ENCODE assay signal across 14 cellular contexts in the genomic region with DNA sequence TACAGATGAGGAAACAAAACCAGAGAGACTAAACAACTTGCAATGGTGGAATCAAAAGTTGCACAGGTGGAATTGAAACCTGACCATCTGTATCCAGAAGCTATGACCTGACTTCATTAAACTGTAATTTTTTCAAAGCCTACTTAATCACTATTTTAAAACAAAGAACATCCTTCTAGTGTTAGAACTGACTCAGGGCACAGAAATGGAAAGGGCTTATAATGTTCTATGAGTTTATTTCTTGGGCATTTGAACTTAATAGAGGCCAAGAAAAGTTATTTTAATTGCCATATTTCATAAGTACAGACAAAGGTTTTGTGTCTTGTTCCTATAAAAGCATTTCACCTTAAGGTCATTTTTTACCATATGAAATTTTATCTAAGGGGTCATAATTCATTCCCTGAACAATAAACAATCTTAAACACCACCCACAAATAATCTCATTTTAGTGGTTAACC. TPM values are rescaled to one million over a fixed set of nuclear protein-coding genes. Genes with fewer than 3 reads are reported as not detected.
DNase-seq lines count a peak whose midpoint lies in the region; ATAC-seq and TF ChIP-seq lines count a peak whose summit lies in the region.
"Had no signal": no experiment of that assay in that cellular context is flagged by ENCODE, and none has a peak within 500 bp of the region (broad histone marks: within the 10 kb centered on the region; RNA-seq: fewer than 3 reads in every experiment).

No MANE protein-coding gene starts in this region.

- peak; percentile 49 for ATAC-seq in HG02678 (IDR thresholded peaks at IDR 0.05; ENCODE audit: unreplicated experiment)
- ATAC-seq: left lung, upper lobe of right lung had no signal

- dilution Hi-C loops in mammary epithelial cell (cut with HindIII; ENCODE audit: low sequenced_read_pairs) = no loop called here

- in situ Hi-C loops in mammary epithelial cell (cut with MboI; ENCODE audit: low sequenced_read_pairs in 2 of 2) = no loop called here

- H3K27ac Mint-ChIP-seq in neural progenitor cell = no peak overlapping the region
- H3K27ac Mint-ChIP-seq: dendritic cell treated with granulocyte-macrophage colony-stimulating factor and Interleukin-4, amounts not matched to agents 40 ng/mL and 50 ng/mL, for 4 days had no signal

- H3K4me3 Mint-ChIP-seq in neural progenitor cell = no peak overlapping the region
- H3K4me3 Mint-ChIP-seq: dendritic cell treated with granulocyte-macrophage colony-stimulating factor and Interleukin-4, amounts not matched to agents 40 ng/mL and 50 ng/mL, for 4 days had no signal

- BruUV-seq in mammary epithelial cell (replicated peaks; lab: Mats Ljungman, UMichigan) = no TSS peak

- H3K9ac ChIP-seq in mammary epithelial cell (ENCODE audit: insufficient read depth, low read length) (no peak overlapping the region), neural progenitor cell (no peak overlapping the region)

- peak overlapping the region in 1 of 3 experiments; percentile 15 for H3K4me3 ChIP-seq in mammary epithelial cell (replicated peaks in 1 of 3; ENCODE audit: insufficient read depth in 1 of 3, low read depth in 2 of 3, low read length in 3 of 3)
- no peak overlapping the region for H3K4me3 ChIP-seq in neural progenitor cell
- H3K4me3 ChIP-seq: left lung, upper lobe of right lung had no signal

- H3K79me2 ChIP-seq in mammary epithelial cell (ENCODE audit: insufficient read depth, low read length) (peaks cover 100% of the 10 kb centered on the region), neural progenitor cell (ENCODE audit: low read depth) (peaks cover 100% of the 10 kb centered on the region)

- H3K4me1 Mint-ChIP-seq in neural progenitor cell = peaks cover 24% of the 10 kb centered on the region

- H3K9me3 ChIP-seq in mammary epithelial cell (replicated peaks; ENCODE audit: insufficient read depth, low read length) = no peaks in the 10 kb centered on the region
- no peaks in the 10 kb centered on the region for H3K9me3 ChIP-seq in neural progenitor cell (ENCODE audit: low read depth)
- H3K9me3 ChIP-seq: left lung, neutrophil, upper lobe of right lung had no signal

- H3K36me3 Mint-ChIP-seq in neural progenitor cell = peaks cover 31% of the 10 kb centered on the region

- H4K20me1 ChIP-seq in mammary epithelial cell (ENCODE audit: insufficient read depth, low read length) (peaks cover 26% of the 10 kb centered on the region), neural progenitor cell (ENCODE audit: low read depth) (peaks cover 48% of the 10 kb centered on the region)

- H3K4me1 ChIP-seq in mammary epithelial cell (ENCODE audit: insufficient read depth, low read length) (peaks cover 49% of the 10 kb centered on the region), neural progenitor cell (peaks cover 54% of the 10 kb centered on the region)

- H2AFZ ChIP-seq in mammary epithelial cell (ENCODE audit: low read depth, low read length) (no peak overlapping the region), neural progenitor cell (replicated peaks) (no peak overlapping the region)

- peak overlapping the region; percentile 94 for H3K4me2 ChIP-seq in mammary epithelial cell (ENCODE audit: insufficient read depth, low read depth, low read length)
- H3K4me2 ChIP-seq in neural progenitor cell = peak overlapping the region; percentile 81

- CTCF ChIA-PET in mammary epithelial cell (lab: Charles Lee; ENCODE audit: low non-redundant PET) = no interaction called here

- H3K27me3 Mint-ChIP-seq in neural progenitor cell (ENCODE audit: insufficient read depth, low read depth) = peaks cover 3% of the 10 kb centered on the region
- H3K27me3 Mint-ChIP-seq: dendritic cell treated with granulocyte-macrophage colony-stimulating factor and Interleukin-4, amounts not matched to agents 40 ng/mL and 50 ng/mL, for 4 days had no signal

- intact Hi-C loops in mammary epithelial cell (cut with micrococcal nuclease) = no loop called here

- H3K36me3 ChIP-seq in mammary epithelial cell (ENCODE audit: insufficient read depth, low read length) = peaks cover 8% of the 10 kb centered on the region
- no peaks in the 10 kb centered on the region for H3K36me3 ChIP-seq in neural progenitor cell
- H3K36me3 ChIP-seq: left lung, neutrophil, upper lobe of right lung had no signal

- peaks cover 29% of the 10 kb centered on the region for H3F3A ChIP-seq in neural progenitor cell (ENCODE audit: low read depth)

- no peaks in the 10 kb centered on the region for H3K27me3 ChIP-seq in mammary epithelial cell (ENCODE audit: insufficient read depth, low read length)
- H3K27me3 ChIP-seq in neural progenitor cell = no peaks in the 10 kb centered on the region
- H3K27me3 ChIP-seq: left lung, neutrophil, upper lobe of right lung had no signal

- no peak for TF ChIP-seq CTCF in mammary epithelial cell (conservative IDR thresholded peaks at IDR 0.05 in 1 of 2, IDR thresholded peaks at IDR 0.05 in 1 of 2; ENCODE audit: extremely low read depth in 1 of 2, insufficient read depth in 1 of 2, low read depth in 1 of 2, low read length in 2 of 2)
- no peak for TF ChIP-seq CTCF in neural progenitor cell (IDR thresholded peaks at IDR 0.05)

- H3K9me3 Mint-ChIP-seq in neural progenitor cell = peaks cover 27% of the 10 kb centered on the region
- H3K9me3 Mint-ChIP-seq: dendritic cell treated with granulocyte-macrophage colony-stimulating factor and Interleukin-4, amounts not matched to agents 40 ng/mL and 50 ng/mL, for 4 days had no signal

- DNase-seq in NCI-H2171 treated with DMSO at 0.1 percent for 48 hours (lab: John Stamatoyannopoulos, UW) (peak; percentile 4), NCI-H2171 (lab: John Stamatoyannopoulos, UW) (no peak), mammary epithelial cell (peak; percentile 53), neural progenitor cell (ENCODE audit: low spot score) (no peak), epidermal melanocyte (ENCODE audit: insufficient read length, low spot score) (no peak), 8988T (no peak), pons (ENCODE audit: low spot score) (no peak)
- DNase-seq: left lung; MV-4-11; stimulated activated CD4-positive, alpha-beta T cell treated with anti-CD3 and anti-CD28 coated beads, Interleukin-15, amount 100 ng/mL, for 24 hours; upper lobe of right lung had no signal

- H3K27ac ChIP-seq in mammary epithelial cell (ENCODE audit: insufficient read depth, low read depth, low read length) (peak overlapping the region; percentile 2), neural progenitor cell (no peak overlapping the region)
- H3K27ac ChIP-seq: left lung, neutrophil, upper lobe of right lung had no signal

RNA-seq across cellular contexts. Expression of a gene that starts 8.8 kb away (rescaled TPM):
- total RNA-seq in mammary epithelial cell (1,000 to 10,000 TPM; 1,296 to 1,718 TPM), neural progenitor cell (ENCODE audit: low replicate concordance) (229 and 358 TPM in 2 replicates)
- polyA plus RNA-seq in mammary epithelial cell = 671 TPM
- polyA minus RNA-seq in mammary epithelial cell = 831 TPM

Comparison
In these comparisons a context has a peak if more than half of its experiments do, and no peak if none do; other contexts are left out.
1. DNase-seq: peak in NCI-H2171 treated with DMSO at 0.1 percent for 48 hours (single experiment) and mammary epithelial cell (single experiment); none in NCI-H2171 (single experiment), neural progenitor cell (single experiment), epidermal melanocyte (single experiment), 8988T (single experiment) and pons (single experiment).